ENCODE assay signal across 6 cellular contexts in the genomic region with DNA sequence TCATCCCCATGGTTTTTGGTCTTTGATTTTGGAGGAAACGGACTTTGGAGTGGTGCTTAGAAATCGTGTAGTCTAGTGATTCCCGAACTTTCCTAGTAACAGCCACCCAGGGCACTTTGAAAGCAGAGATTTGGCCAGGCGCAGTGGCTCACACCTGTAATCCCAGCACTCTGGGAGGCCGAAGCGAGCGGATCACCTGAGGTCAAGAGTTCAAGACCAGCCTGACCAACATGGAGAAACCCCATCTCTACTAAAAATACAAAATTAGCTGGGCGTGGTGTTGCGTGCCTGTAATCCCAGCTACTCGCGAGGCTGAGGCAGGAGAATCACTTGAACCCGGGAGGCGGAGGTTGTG. TPM values are rescaled to one million over a fixed set of nuclear protein-coding genes. Genes with fewer than 3 reads are reported as not detected.
DNase-seq lines count a peak whose midpoint lies in the region; ATAC-seq and TF ChIP-seq lines count a peak whose summit lies in the region.
"Not testable (repeated sequence)": the region's sequence is repeated elsewhere in the genome, so short reads cannot be mapped to it uniquely, and the experiment has no call there.

No MANE protein-coding gene starts in this region.

- H3K36me3 Mint-ChIP-seq in activated T-cell treated with anti-CD3 and anti-CD28 coated beads, Interleukin-2, amount 50 U/mL, for 4 hours (ENCODE audit: insufficient read depth) = peaks cover 33% of the 10 kb centered on the region
- peaks cover 41% of the 10 kb centered on the region for H3K36me3 Mint-ChIP-seq in effector memory CD8-positive, alpha-beta T cell (ENCODE audit: insufficient read depth)

- not testable (repeated sequence) for ATAC-seq in activated T-cell treated with anti-CD3 and anti-CD28 coated beads, Interleukin-2, amount 50 U/mL, for 4 hours; effector memory CD8-positive, alpha-beta T cell (replicated peaks); right lobe of liver; gastrocnemius medialis

- H3K4me2 ChIP-seq in KMS-11 = peak overlapping the region; percentile 58

- peak overlapping the region; percentile 91; the same call in 1 of the 2 replicates for H3K9ac ChIP-seq in KMS-11

- H3K4me1 ChIP-seq in KMS-11 (ENCODE audit: low read depth, poor library complexity, severe bottlenecking) = peaks cover 19% of the 10 kb centered on the region
- peaks cover 0 to 27% (median 6%) of the 10 kb centered on the region in 4 donors for H3K4me1 ChIP-seq in right lobe of liver
- peaks cover 30 to 31% of the 10 kb centered on the region in 2 donors for H3K4me1 ChIP-seq in gastrocnemius medialis

- CTCF ChIA-PET in AG04449 (lab: Yijun Ruan, JAX) = interaction anchor here (0.7 to 2.2 kb wide), 2 partner anchors 27 to 58 kb away, joined by 5 to 7 read pairs; a partner anchor contains a TSS

- POLR2A ChIA-PET in AG04449 (lab: Yijun Ruan, JAX) = not testable (repeated sequence)

- H4K20me1 ChIP-seq in KMS-11 (ENCODE audit: insufficient read depth) = not testable (repeated sequence)

- TF ChIP-seq CTCF in AG04449 (IDR thresholded peaks at IDR 0.05; ENCODE audit: insufficient read depth, low read length, missing control alignments); KMS-11 (conservative IDR thresholded peaks at IDR 0.05; ENCODE audit: low read depth, low read length); right lobe of liver (IDR thresholded peaks at IDR 0.05); gastrocnemius medialis (IDR thresholded peaks at IDR 0.05 in 4 of 5, conservative IDR thresholded peaks at IDR 0.05 in 1 of 5): not testable (repeated sequence)

- not testable (repeated sequence) for TF ChIP-seq POLR2A in right lobe of liver (IDR thresholded peaks at IDR 0.05); gastrocnemius medialis (IDR thresholded peaks at IDR 0.05)

- in situ Hi-C loops in gastrocnemius medialis (cut with MboI; ENCODE audit: low sequenced_read_pairs in 4 of 4) = not testable (repeated sequence)

- H3K27me3 Mint-ChIP-seq in activated T-cell treated with anti-CD3 and anti-CD28 coated beads, Interleukin-2, amount 50 U/mL, for 4 hours (ENCODE audit: low read depth); effector memory CD8-positive, alpha-beta T cell: not testable (repeated sequence)

- DNase-seq in AG04449 (ENCODE audit: low read depth, low spot score); activated T-cell treated with anti-CD3 and anti-CD28 coated beads, Interleukin-2, amount 50 U/mL, for 4 hours; effector memory CD8-positive, alpha-beta T cell; right lobe of liver; gastrocnemius medialis: not testable (repeated sequence)

- H2AFZ ChIP-seq in KMS-11 (ENCODE audit: low read depth) = not testable (repeated sequence)

- not testable (repeated sequence) for H3K9me3 ChIP-seq in right lobe of liver, gastrocnemius medialis

- H3K4me3 Mint-ChIP-seq in activated T-cell treated with anti-CD3 and anti-CD28 coated beads, Interleukin-2, amount 50 U/mL, for 4 hours = peak overlapping the region; percentile 100
- H3K4me3 Mint-ChIP-seq in effector memory CD8-positive, alpha-beta T cell = peak overlapping the region; percentile 94 to 95

- H3K4me3 ChIP-seq in AG04449 (ENCODE audit: low read depth, low read length) (peak overlapping the region; percentile 95), right lobe of liver (peak overlapping the region; percentile 82 to 97 (median 93)), gastrocnemius medialis (peak overlapping the region; percentile 76 to 95 (median 86))
- H3K4me3 ChIP-seq in KMS-11 (IDR thresholded peaks at IDR 0.05; ENCODE audit: insufficient read depth, low read depth, low read length) = not testable (repeated sequence)

- peaks cover 31% of the 10 kb centered on the region for H3K4me1 Mint-ChIP-seq in activated T-cell treated with anti-CD3 and anti-CD28 coated beads, Interleukin-2, amount 50 U/mL, for 4 hours (ENCODE audit: low read depth)
- peaks cover 23 to 29% of the 10 kb centered on the region in 2 donors for H3K4me1 Mint-ChIP-seq in effector memory CD8-positive, alpha-beta T cell (ENCODE audit: low read depth in 2 of 2)

- 61% methylated on average over 9 of the region's 13 CpGs for WGBS in right lobe of liver (ENCODE audit: insufficient coverage, low coverage, low lambda C conversion rate, missing lambda C conversion rate)

- not testable (repeated sequence) for H3K36me3 ChIP-seq in KMS-11 (ENCODE audit: insufficient read depth)
- H3K36me3 ChIP-seq in right lobe of liver = peaks cover 0 to 18% (median 4%) of the 10 kb centered on the region in 4 donors
- H3K36me3 ChIP-seq in gastrocnemius medialis = peaks cover 0 to 51% of the 10 kb centered on the region in 2 donors

- H3K27ac ChIP-seq in KMS-11 (peak overlapping the region; percentile 87), right lobe of liver (peak overlapping the region; percentile 87 to 95 (median 91)), gastrocnemius medialis (peak overlapping the region; percentile 92 to 98 (median 96))

- H3K9me3 Mint-ChIP-seq in activated T-cell treated with anti-CD3 and anti-CD28 coated beads, Interleukin-2, amount 50 U/mL, for 4 hours; effector memory CD8-positive, alpha-beta T cell: not testable (repeated sequence)

- not testable (repeated sequence) for H3K27me3 ChIP-seq in KMS-11 (ENCODE audit: insufficient read depth, low read depth); right lobe of liver; gastrocnemius medialis

- H3K27ac Mint-ChIP-seq in effector memory CD8-positive, alpha-beta T cell = peak overlapping the region; percentile 94 to 96

- H3K79me2 ChIP-seq in KMS-11 (ENCODE audit: insufficient read depth, low read depth) = peaks cover 43% of the 10 kb centered on the region

- intact Hi-C loops in right lobe of liver (cut with DNase I) = not testable (repeated sequence)
- intact Hi-C loops in gastrocnemius medialis (cut with DNase I; ENCODE audit: low total_unique reads) = loop anchor here (1.0 to 10.0 kb wide), 5 partner anchors 19 to 1155 kb away; a partner anchor contains a TSS

RNA-seq across cellular contexts. Expression of a gene that starts 1.2 kb away (rescaled TPM):
- 100 to 1,000 TPM in 1 of 3 donors, 10 to 100 TPM in 2; 87.5 to 101 (median 95.8) TPM for total RNA-seq in activated T-cell treated with anti-CD3 and anti-CD28 coated beads, Interleukin-2, amount 50 U/mL, for 4 hours
- total RNA-seq in right lobe of liver (100 to 1,000 TPM in 2 of 6 experiments, 10 to 100 TPM in 4; 39.0 to 107 (median 56.5) TPM), gastrocnemius medialis (100 to 1,000 TPM; 189 to 274 (median 229) TPM)

RNA-seq across cellular contexts. Expression of a gene that starts 1.3 kb away (rescaled TPM):
- 100 to 1,000 TPM; 247 to 262 (median 255) TPM for total RNA-seq in activated T-cell treated with anti-CD3 and anti-CD28 coated beads, Interleukin-2, amount 50 U/mL, for 4 hours
- total RNA-seq in right lobe of liver = 10 to 100 TPM; 12.8 to 19.6 (median 17.2) TPM
- total RNA-seq in gastrocnemius medialis = 10 to 100 TPM; 21.6 to 43.5 (median 33.9) TPM

RNA-seq across cellular contexts. Expression of a gene that starts 24.5 kb away (rescaled TPM):
- total RNA-seq in activated T-cell treated with anti-CD3 and anti-CD28 coated beads, Interleukin-2, amount 50 U/mL, for 4 hours = 1 to 10 TPM; 7.0 to 8.6 (median 7.9) TPM
- total RNA-seq in right lobe of liver (1 to 10 TPM in 5 of 6 experiments, under 1 TPM in 1; 0.93 to 2.4 (median 1.1) TPM), gastrocnemius medialis (1 to 10 TPM; 1.4 to 4.7 (median 2.4) TPM)

RNA-seq across cellular contexts. Expression of a gene that starts 26.6 kb away (rescaled TPM):
- 100 to 1,000 TPM; 121 to 133 (median 123) TPM for total RNA-seq in activated T-cell treated with anti-CD3 and anti-CD28 coated beads, Interleukin-2, amount 50 U/mL, for 4 hours
- total RNA-seq in right lobe of liver (10 to 100 TPM; 28.6 to 73.0 (median 31.3) TPM), gastrocnemius medialis (100 to 1,000 TPM; 261 to 386 (median 302) TPM)

RNA-seq across cellular contexts. Expression of a gene that starts 28.2 kb away (rescaled TPM):
- total RNA-seq in activated T-cell treated with anti-CD3 and anti-CD28 coated beads, Interleukin-2, amount 50 U/mL, for 4 hours = 10 to 100 TPM; 33.0 to 36.2 (median 34.1) TPM
- total RNA-seq in right lobe of liver (10 to 100 TPM; 49.7 to 65.0 (median 57.6) TPM), gastrocnemius medialis (100 to 1,000 TPM in 1 of 4 donors, 10 to 100 TPM in 3; 76.3 to 174 (median 84.1) TPM)

Comparison
In these comparisons a context has a peak if more than half of its experiments do, and no peak if none do; other contexts are left out.
1. RNA of a gene that starts 1.3 kb away (total RNA-seq): 247 to 262 TPM in activated T-cell treated with anti-CD3 and anti-CD28 coated beads, Interleukin-2, amount 50 U/mL, for 4 hours; 21.6 to 43.5 TPM in gastrocnemius medialis and 12.8 to 19.6 TPM in right lobe of liver; every median in the first group is over 4 times any median in the second.
2. Peak in every context shown above with its lines, with median percentiles within 50 percentile points of each other: H3K27ac ChIP-seq.